In the genomic region with DNA sequence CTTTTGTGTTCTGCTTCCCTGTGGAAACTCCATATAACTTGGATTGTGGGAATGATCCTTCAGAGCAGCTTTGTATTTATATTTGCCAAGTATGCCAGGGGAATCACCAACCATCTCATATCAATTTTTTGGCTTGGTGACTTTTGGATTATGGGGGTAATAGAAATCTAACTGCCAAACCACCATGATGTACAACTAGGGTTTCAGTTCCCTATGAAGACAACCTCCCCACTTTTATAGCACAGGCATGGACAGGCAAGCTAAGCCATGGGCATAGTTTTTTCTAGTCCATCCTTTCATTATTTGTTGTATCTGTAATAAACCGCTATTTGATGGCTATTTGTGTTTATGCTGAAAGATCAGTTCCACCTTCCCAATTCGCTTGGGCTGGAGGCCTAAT, we compare ENCODE assay signal across 19 cellular contexts.
"Had no signal": no experiment of that assay in that cellular context is flagged by ENCODE, and none has a peak within 500 bp of the region (broad histone marks: within the 10 kb centered on the region; RNA-seq: fewer than 3 reads in every experiment).

No MANE protein-coding gene starts in this region.

- H3K4me3 Mint-ChIP-seq: activated CD4-positive, alpha-beta memory T cell treated with anti-CD3 and anti-CD28 coated beads, Interleukin-2, amount 10 ng/mL, durations not matched to agents 7 days and 5 days; activated naive CD8-positive, alpha-beta T cell treated with anti-CD3 and anti-CD28 coated beads, Interleukin-2, amount 50 U/mL, for 24 hours; nephron; stimulated activated naive CD8-positive, alpha-beta T cell treated with anti-CD3 and anti-CD28 coated beads, Interleukin-15, Interleukin-2, amounts not matched to agents 100 ng/mL and 50 ng/mL, for 24 hours had no signal

- H3K9me3 Mint-ChIP-seq: activated CD4-positive, alpha-beta memory T cell treated with anti-CD3 and anti-CD28 coated beads, Interleukin-2, amount 10 ng/mL, durations not matched to agents 7 days and 5 days had no signal

- DNase-seq: activated CD4-positive, alpha-beta memory T cell treated with anti-CD3 and anti-CD28 coated beads, Interleukin-2, amount 10 ng/mL, durations not matched to agents 7 days and 5 days; activated CD4-positive, alpha-beta T cell treated with anti-CD3 and anti-CD28 coated beads for 48 hours; activated CD4-positive, CD25-positive, alpha-beta regulatory T cell; activated gamma-delta T cell; activated naive CD4-positive, alpha-beta T cell treated with anti-CD3 and anti-CD28 coated beads, Interleukin-2, amount 50 U/mL, for 16 hours; activated naive CD8-positive, alpha-beta T cell treated with anti-CD3 and anti-CD28 coated beads, Interleukin-2, amount 50 U/mL, for 24 hours; cerebellar nuclear complex; head of caudate nucleus; islet precursor cell; left cardiac atrium; pancreas; psoas muscle; stimulated activated CD4-positive, alpha-beta T cell treated with anti-CD3 and anti-CD28 coated beads, Interleukin-4, amount 100 ng/mL, for 24 hours; substantia nigra; thyroid gland; upper lobe of right lung had no signal

- FAIRE-seq: pancreas had no signal

- ATAC-seq: activated naive CD8-positive, alpha-beta T cell treated with anti-CD3 and anti-CD28 coated beads, Interleukin-2, amount 50 U/mL, for 24 hours; gastroesophageal sphincter; left cardiac atrium; pancreas; psoas muscle; upper lobe of right lung had no signal

- H3K4me1 Mint-ChIP-seq: activated CD4-positive, alpha-beta memory T cell treated with anti-CD3 and anti-CD28 coated beads, Interleukin-2, amount 10 ng/mL, durations not matched to agents 7 days and 5 days; activated naive CD8-positive, alpha-beta T cell treated with anti-CD3 and anti-CD28 coated beads, Interleukin-2, amount 50 U/mL, for 24 hours; nephron had no signal

- H3K27ac Mint-ChIP-seq: activated CD4-positive, alpha-beta memory T cell treated with anti-CD3 and anti-CD28 coated beads, Interleukin-2, amount 10 ng/mL, durations not matched to agents 7 days and 5 days; activated naive CD8-positive, alpha-beta T cell treated with anti-CD3 and anti-CD28 coated beads, Interleukin-2, amount 50 U/mL, for 24 hours; nephron; stimulated activated naive CD8-positive, alpha-beta T cell treated with anti-CD3 and anti-CD28 coated beads, Interleukin-15, Interleukin-2, amounts not matched to agents 100 ng/mL and 50 ng/mL, for 24 hours had no signal
